ENCODE assay signal across 14 cellular contexts in the genomic region with DNA sequence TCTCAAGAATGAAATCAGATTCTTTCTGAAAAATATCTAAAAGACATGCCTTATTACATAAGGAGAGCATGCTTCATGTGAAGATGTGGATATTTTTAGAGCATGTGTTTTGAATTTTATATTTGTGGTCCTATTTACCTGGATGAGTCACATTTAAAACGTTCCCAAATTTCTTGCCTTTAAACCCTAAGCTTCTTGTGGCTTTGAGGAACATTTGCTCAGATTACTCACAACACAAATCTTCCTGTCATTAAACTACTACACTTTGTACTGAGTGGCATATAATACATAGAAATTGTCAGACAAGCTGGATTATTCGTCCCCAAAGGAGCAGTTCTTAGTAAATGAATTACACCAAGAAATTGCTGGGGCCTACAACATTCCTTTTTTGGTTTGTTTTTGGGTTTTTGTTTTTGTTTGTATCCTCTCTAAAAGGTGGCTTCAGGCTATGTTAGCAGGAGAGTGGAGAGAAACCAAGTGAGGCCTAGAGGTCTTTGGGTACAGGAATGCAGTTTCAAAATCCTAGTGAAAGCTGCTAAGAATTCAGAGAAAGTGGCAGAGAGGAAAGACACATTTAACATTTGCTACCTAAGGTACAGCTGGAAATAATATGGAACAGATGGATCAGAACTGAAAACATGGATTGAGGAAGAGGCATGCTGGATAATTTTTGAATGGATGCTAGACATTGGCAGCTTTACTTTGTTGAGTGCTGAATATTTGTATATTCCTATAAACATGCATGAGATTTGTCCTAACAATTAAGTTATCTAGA.
A peak's percentile ranks its signal among the peaks of the same experiment; 100 is the strongest.
DNase-seq lines count a peak whose midpoint lies in the region; ATAC-seq, FAIRE-seq and TF ChIP-seq lines count a peak whose summit lies in the region.
"Had no signal": no experiment of that assay in that cellular context is flagged by ENCODE, and none has a peak within 500 bp of the region (broad histone marks: within the 10 kb centered on the region; RNA-seq: fewer than 3 reads in every experiment).

No MANE protein-coding gene starts in this region.

- no peak for ATAC-seq in thoracic aorta (ENCODE audit: insufficient number of reproducible peaks, low FRiP score, low read depth)

- no peak overlapping the region for H3K9ac ChIP-seq in astrocyte (ENCODE audit: low read length)

- no peaks in the 10 kb centered on the region for H3K27me3 Mint-ChIP-seq in astrocyte (ENCODE audit: low read depth, unreplicated experiment)

- H3K27me3 ChIP-seq in astrocyte (ENCODE audit: insufficient read depth, low read length) (no peaks in the 10 kb centered on the region), thoracic aorta (replicated peaks; ENCODE audit: insufficient read depth) (no peaks in the 10 kb centered on the region), A673 (replicated peaks; ENCODE audit: insufficient read depth, low read depth, low read length, poor library complexity) (no peaks in the 10 kb centered on the region)
- H3K27me3 ChIP-seq: sigmoid colon had no signal

- DNase-seq in astrocyte (ENCODE audit: low read depth) (peak; percentile 51), kidney tubule cell (ENCODE audit: low spot score) (peak; percentile 62), thoracic aorta (ENCODE audit: low spot score) (no peak), RKO (ENCODE audit: low spot score) (no peak), kidney glomerular epithelial cell (lab: John Stamatoyannopoulos, UW) (no peak), A673 (ENCODE audit: low spot score) (no peak)
- DNase-seq in activated CD4-positive, alpha-beta T cell treated with anti-CD3 and anti-CD28 coated beads for 48 hours, result no peak
- DNase-seq: activated CD8-positive, alpha-beta memory T cell treated with anti-CD3 and anti-CD28 coated beads for 24 hours; activated naive CD4-positive, alpha-beta T cell; CD8-positive, alpha-beta memory T cell; NCI-H1436 treated with DMSO at 0.1 percent for 48 hours; NCI-H524 treated with DMSO at 0.1 percent for 48 hours had no signal

- no peak for TF ChIP-seq CTCF in HEK293 (tag by site-specific recombination; IDR thresholded peaks at IDR 0.05)
- TF ChIP-seq CTCF in astrocyte (IDR thresholded peaks at IDR 0.05; ENCODE audit: insufficient read depth, low read depth, low read length), result no peak
- TF ChIP-seq CTCF in thoracic aorta (IDR thresholded peaks at IDR 0.05), result no peak
- TF ChIP-seq CTCF in A673 (conservative IDR thresholded peaks at IDR 0.05; ENCODE audit: low read depth, low read length), result no peak

- CTCF ChIA-PET in HEK293 (lab: Yijun Ruan, JAX), result interaction anchor here (1.1 kb wide), 1 partner anchor 70 kb away, joined by 3 read pairs; no protein-coding TSS in a partner anchor
- CTCF ChIA-PET in A673 (lab: Charles Lee), result interaction anchor here (0.5 kb wide), 1 partner anchor 63 kb away, joined by 5 read pairs; no protein-coding TSS in a partner anchor

- no peaks in the 10 kb centered on the region for H3K36me3 Mint-ChIP-seq in astrocyte (ENCODE audit: low read depth, unreplicated experiment)
- H3K36me3 Mint-ChIP-seq: CD8-positive, alpha-beta memory T cell had no signal

- peaks cover 29% of the 10 kb centered on the region for H3K4me1 Mint-ChIP-seq in astrocyte (ENCODE audit: low read depth, unreplicated experiment)
- H3K4me1 Mint-ChIP-seq: CD8-positive, alpha-beta memory T cell had no signal

- no TSS peak for BruUV-seq in A673 (replicated peaks; lab: Mats Ljungman, UMichigan)

- POLR2A ChIA-PET in HEK293 (lab: Yijun Ruan, JAX) (no interaction called here), A673 (lab: Charles Lee; ENCODE audit: low non-redundant PET) (interaction anchor here (0.6 kb wide), 1 partner anchor 32 kb away, joined by 3 read pairs; no protein-coding TSS in a partner anchor)

- intact Hi-C loops in A673 (cut with micrococcal nuclease; ENCODE audit: unreplicated experiment), result no loop called here

- H3K27ac ChIP-seq in HEK293 (ENCODE audit: extremely low read depth, low read depth, low read length) (no peak overlapping the region), astrocyte (ENCODE audit: low read depth, low read length) (peak overlapping the region; percentile 45), thoracic aorta (peak overlapping the region; percentile 48 to 71), A673 (ENCODE audit: low read depth, low read length, poor library complexity, severe bottlenecking) (no peak overlapping the region)

- H3K9me3 ChIP-seq in HEK293 (ENCODE audit: control insufficient read depth, insufficient read depth, low read depth, low read length) (no peaks in the 10 kb centered on the region), astrocyte (ENCODE audit: insufficient read depth, low read depth, low read length) (no peaks in the 10 kb centered on the region), thoracic aorta (no peaks in the 10 kb centered on the region), A673 (ENCODE audit: low read depth, low read length, poor library complexity, severe bottlenecking) (no peaks in the 10 kb centered on the region)
- H3K9me3 ChIP-seq: sigmoid colon had no signal

- no peaks in the 10 kb centered on the region for H3K79me2 ChIP-seq in astrocyte (ENCODE audit: insufficient read depth, low read length)

- H3K9me3 Mint-ChIP-seq in astrocyte (ENCODE audit: unreplicated experiment), result no peaks in the 10 kb centered on the region

- H3K36me3 ChIP-seq in HEK293 (ENCODE audit: control insufficient read depth in 2 of 2, insufficient read depth in 1 of 2, low read length in 2 of 2), result no peaks in the 10 kb centered on the region
- no peaks in the 10 kb centered on the region for H3K36me3 ChIP-seq in astrocyte (ENCODE audit: insufficient read depth, low read length)
- H3K36me3 ChIP-seq in thoracic aorta, result no peaks in the 10 kb centered on the region
- no peaks in the 10 kb centered on the region for H3K36me3 ChIP-seq in A673 (ENCODE audit: insufficient read depth, low read length, poor library complexity, severe bottlenecking)
- H3K36me3 ChIP-seq: sigmoid colon had no signal

- H2AFZ ChIP-seq in astrocyte (ENCODE audit: low read depth, low read length), result no peak overlapping the region

- H3K4me2 ChIP-seq in astrocyte (ENCODE audit: low read length), result peak overlapping the region; percentile 66

- no peak overlapping the region for H3K4me3 ChIP-seq in HEK293 (ENCODE audit: low read depth, low read length)
- H3K4me3 ChIP-seq in astrocyte (ENCODE audit: insufficient read depth, low read depth, low read length), result no peak overlapping the region
- H3K4me3 ChIP-seq in thoracic aorta, result no peak overlapping the region
- no peak overlapping the region for H3K4me3 ChIP-seq in A673 (ENCODE audit: low read depth, low read length, poor library complexity, severe bottlenecking)
- H3K4me3 ChIP-seq: sigmoid colon had no signal

- H3K4me1 ChIP-seq in HEK293 (ENCODE audit: control insufficient read depth, insufficient read depth, low read length) (no peaks in the 10 kb centered on the region; the same call in 1 of the 2 replicates), astrocyte (ENCODE audit: insufficient read depth, low read length) (peaks cover 34% of the 10 kb centered on the region), thoracic aorta (ENCODE audit: control insufficient read depth in 1 of 2, low read depth in 2 of 2) (peaks cover 8 to 27% of the 10 kb centered on the region in 2 donors), A673 (ENCODE audit: insufficient read depth, low read length, poor library complexity, severe bottlenecking) (no peaks in the 10 kb centered on the region)
- H3K4me1 ChIP-seq: sigmoid colon had no signal

- no peaks in the 10 kb centered on the region for H4K20me1 ChIP-seq in astrocyte (ENCODE audit: insufficient read depth, low read length)

- H3K27ac Mint-ChIP-seq in astrocyte (ENCODE audit: unreplicated experiment), result peak overlapping the region; percentile 48

- FAIRE-seq in astrocyte (lab: Jason Lieb, UNC), result peak; percentile 17

- no peak overlapping the region for H3K4me3 Mint-ChIP-seq in astrocyte (ENCODE audit: unreplicated experiment)
- H3K4me3 Mint-ChIP-seq: CD8-positive, alpha-beta memory T cell had no signal

TF ChIP-seq in HEK293, 187 proteins besides CTCF, POLR2A, EP300 and RAD21:
- TF ChIP-seq ZNF596 (tag by site-specific recombination; IDR thresholded peaks at IDR 0.05), result no peak
- TF ChIP-seq ZNF2 (tag by site-specific recombination; IDR thresholded peaks at IDR 0.05), result no peak
- no peak for TF ChIP-seq ZBTB20 (tag by site-specific recombination; IDR thresholded peaks at IDR 0.05)
- TF ChIP-seq, protein P1, sequence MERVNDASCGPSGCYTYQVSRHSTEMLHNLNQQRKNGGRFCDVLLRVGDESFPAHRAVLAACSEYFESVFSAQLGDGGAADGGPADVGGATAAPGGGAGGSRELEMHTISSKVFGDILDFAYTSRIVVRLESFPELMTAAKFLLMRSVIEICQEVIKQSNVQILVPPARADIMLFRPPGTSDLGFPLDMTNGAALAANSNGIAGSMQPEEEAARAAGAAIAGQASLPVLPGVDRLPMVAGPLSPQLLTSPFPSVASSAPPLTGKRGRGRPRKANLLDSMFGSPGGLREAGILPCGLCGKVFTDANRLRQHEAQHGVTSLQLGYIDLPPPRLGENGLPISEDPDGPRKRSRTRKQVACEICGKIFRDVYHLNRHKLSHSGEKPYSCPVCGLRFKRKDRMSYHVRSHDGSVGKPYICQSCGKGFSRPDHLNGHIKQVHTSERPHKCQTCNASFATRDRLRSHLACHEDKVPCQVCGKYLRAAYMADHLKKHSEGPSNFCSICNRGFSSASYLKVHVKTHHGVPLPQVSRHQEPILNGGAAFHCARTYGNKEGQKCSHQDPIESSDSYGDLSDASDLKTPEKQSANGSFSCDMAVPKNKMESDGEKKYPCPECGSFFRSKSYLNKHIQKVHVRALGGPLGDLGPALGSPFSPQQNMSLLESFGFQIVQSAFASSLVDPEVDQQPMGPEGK (tag by site-specific recombination; IDR thresholded peaks at IDR 0.05), result no peak
- TF ChIP-seq PRDM1 (tag by site-specific recombination; IDR thresholded peaks at IDR 0.05), result peak; percentile 67
- TF ChIP-seq, protein P2, sequence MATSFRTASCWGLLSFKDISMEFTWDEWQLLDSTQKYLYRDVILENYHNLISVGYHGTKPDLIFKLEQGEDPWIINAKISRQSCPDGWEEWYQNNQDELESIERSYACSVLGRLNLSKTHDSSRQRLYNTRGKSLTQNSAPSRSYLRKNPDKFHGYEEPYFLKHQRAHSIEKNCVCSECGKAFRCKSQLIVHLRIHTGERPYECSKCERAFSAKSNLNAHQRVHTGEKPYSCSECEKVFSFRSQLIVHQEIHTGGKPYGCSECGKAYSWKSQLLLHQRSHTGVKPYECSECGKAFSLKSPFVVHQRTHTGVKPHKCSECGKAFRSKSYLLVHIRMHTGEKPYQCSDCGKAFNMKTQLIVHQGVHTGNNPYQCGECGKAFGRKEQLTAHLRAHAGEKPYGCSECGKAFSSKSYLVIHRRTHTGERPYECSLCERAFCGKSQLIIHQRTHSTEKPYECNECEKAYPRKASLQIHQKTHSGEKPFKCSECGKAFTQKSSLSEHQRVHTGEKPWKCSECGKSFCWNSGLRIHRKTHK (tag by site-specific recombination; IDR thresholded peaks at IDR 0.05), result peak; percentile 65; the same call in 1 of the 2 replicates
TF ChIP-seq in HEK293: peak in this region for 2.

Comparison
In these comparisons a context has a peak if more than half of its experiments do, and no peak if none do; other contexts are left out.
1. H3K27ac ChIP-seq: peak in astrocyte (single experiment) and thoracic aorta (2 of 2); none in HEK293 (single experiment) and A673 (single experiment).
2. DNase-seq: peak in astrocyte (single experiment) and kidney tubule cell (single experiment); none in thoracic aorta (single experiment), RKO (single experiment), activated CD4-positive, alpha-beta T cell treated with anti-CD3 and anti-CD28 coated beads for 48 hours (single experiment), kidney glomerular epithelial cell (single experiment) and A673 (single experiment).